ENCODE assay signal across 11 cellular contexts in genomic region chr9:121741198-121741918, GRCh38.
DNase-seq lines count a peak whose midpoint lies in the region; TF ChIP-seq lines count a peak whose summit lies in the region.
"Had no signal": no experiment of that assay in that cellular context is flagged by ENCODE, and none has a peak within 500 bp of the region (broad histone marks: within the 10 kb centered on the region; RNA-seq: fewer than 3 reads in every experiment).

No MANE protein-coding gene starts in this region.

- peak overlapping the region; percentile 12 to 74 (median 54) for H3K9ac ChIP-seq in skeletal muscle tissue (ENCODE audit: low read depth in 1 of 3, low read length in 3 of 3)

- H3K9me3 ChIP-seq in HEK293 (ENCODE audit: control insufficient read depth, insufficient read depth, low read depth, low read length) (no peaks in the 10 kb centered on the region), esophagus muscularis mucosa (no peaks in the 10 kb centered on the region), skeletal muscle tissue (ENCODE audit: control insufficient read depth in 3 of 3, low read length in 3 of 3) (no peaks in the 10 kb centered on the region)

- H3K4me1 ChIP-seq in HEK293 (ENCODE audit: control insufficient read depth, insufficient read depth, low read length), result peaks cover 6% of the 10 kb centered on the region
- H3K4me1 ChIP-seq in esophagus muscularis mucosa, result peaks cover 94 to 100% (median 99%) of the 10 kb centered on the region in 4 donors
- peaks cover 97 to 98% (median 97%) of the 10 kb centered on the region in 3 donors for H3K4me1 ChIP-seq in skeletal muscle tissue (ENCODE audit: control insufficient read depth in 3 of 3, insufficient read depth in 3 of 3, low read length in 3 of 3)

- H3K4me3 ChIP-seq in HEK293 (ENCODE audit: low read depth, low read length) (no peak overlapping the region), esophagus muscularis mucosa (no peak overlapping the region), skeletal muscle tissue (ENCODE audit: low read length in 3 of 3) (peak overlapping the region in 1 of 3 donors; percentile 35)

- POLR2A ChIA-PET in HEK293 (lab: Yijun Ruan, JAX), result no interaction called here

- intact Hi-C loops in esophagus muscularis mucosa (cut with DNase I), result no loop called here

- CTCF ChIA-PET in HEK293 (lab: Yijun Ruan, JAX), result interaction anchor here (1.5 to 1.9 kb wide), 2 partner anchors 101 to 195 kb away, joined by 4 to 5 read pairs; no protein-coding TSS in a partner anchor

- 50% methylated on average over 9 of the region's 11 CpGs for WGBS in esophagus muscularis mucosa

- no peak for TF ChIP-seq EP300 in esophagus muscularis mucosa (IDR thresholded peaks at IDR 0.05)

- H3K36me3 ChIP-seq in HEK293 (ENCODE audit: control insufficient read depth in 2 of 2, insufficient read depth in 1 of 2, low read length in 2 of 2) (no peaks in the 10 kb centered on the region), esophagus muscularis mucosa (no peaks in the 10 kb centered on the region), skeletal muscle tissue (ENCODE audit: control insufficient read depth in 3 of 3, insufficient read depth in 3 of 3, low read length in 3 of 3) (peaks cover 0 to 2% (median 0%) of the 10 kb centered on the region in 3 donors)
- H3K36me3 ChIP-seq: brain microvascular endothelial cell had no signal

- TF ChIP-seq CTCF in HEK293 (tag by site-specific recombination; IDR thresholded peaks at IDR 0.05), result no peak
- TF ChIP-seq CTCF in esophagus muscularis mucosa (IDR thresholded peaks at IDR 0.05), result no peak

- H3K27me3 ChIP-seq in esophagus muscularis mucosa (no peaks in the 10 kb centered on the region), skeletal muscle tissue (ENCODE audit: control insufficient read depth in 3 of 3, insufficient read depth in 3 of 3, low read length in 3 of 3) (no peaks in the 10 kb centered on the region)
- H3K27me3 ChIP-seq: brain microvascular endothelial cell had no signal

- no peak for TF ChIP-seq POLR2A in esophagus muscularis mucosa (IDR thresholded peaks at IDR 0.05; ENCODE audit: low read depth)

- DNase-seq in NCI-H69 (lab: John Stamatoyannopoulos, UW), result peak; percentile 20
- no peak for DNase-seq in esophagus muscularis mucosa (ENCODE audit: extremely low spot score)
- DNase-seq in NOMO-1 (lab: John Stamatoyannopoulos, UW; ENCODE audit: unreplicated experiment in 2 of 2), result no peak
- DNase-seq in SHP77 treated with DMSO at 0.1 percent for 48 hours (lab: John Stamatoyannopoulos, UW), result no peak
- no peak for DNase-seq in AG08396 (ENCODE audit: low spot score)
- no peak for DNase-seq in T1000 (lab: John Stamatoyannopoulos, UW)
- DNase-seq: activated CD4-positive, CD25-positive, alpha-beta regulatory T cell treated with anti-CD3 and anti-CD28 coated beads, Interleukin-2, amount 50 U/mL, for 72 hours; brain microvascular endothelial cell; stimulated activated naive B cell treated with anti-CD40 and anti-IgM and Interleukin-4, amounts not matched to agents 10 μg/mL and 1 μg/mL and 100 μg/mL, for 72 hours had no signal

- H3K27ac ChIP-seq in HEK293 (ENCODE audit: extremely low read depth, low read depth, low read length) (no peak overlapping the region), esophagus muscularis mucosa (replicated peaks in 1 of 4) (peak overlapping the region; percentile 92 to 94 (median 94)), skeletal muscle tissue (ENCODE audit: low read depth, low read length) (peak overlapping the region; percentile 65)
- H3K27ac ChIP-seq: brain microvascular endothelial cell had no signal

TF ChIP-seq in HEK293, 187 proteins besides CTCF, POLR2A, EP300 and RAD21:
- peak; percentile 80 for TF ChIP-seq SCRT2 (tag by site-specific recombination; IDR thresholded peaks at IDR 0.05)
- peak; percentile 55; the same call in 1 of the 2 replicates for TF ChIP-seq ZNF600 (tag by site-specific recombination; IDR thresholded peaks at IDR 0.05)
- TF ChIP-seq KLF9 (tag by site-specific recombination; IDR thresholded peaks at IDR 0.05; ENCODE audit: low read depth), result no peak
- no peak for TF ChIP-seq FEZF1 (tag by site-specific recombination; IDR thresholded peaks at IDR 0.05)
- peak; percentile 78 for TF ChIP-seq GLIS1 (tag by site-specific recombination; IDR thresholded peaks at IDR 0.05)
- TF ChIP-seq ZNF10 (tag by site-specific recombination; IDR thresholded peaks at IDR 0.05), result no peak
- TF ChIP-seq ZBTB17 (tag by site-specific recombination; IDR thresholded peaks at IDR 0.05), result peak; percentile 51
